In genomic region chr12:89756638-89757321, GRCh38 we compare ENCODE assay signal across 8 cellular contexts. TPM values are rescaled to one million over a fixed set of nuclear protein-coding genes. Genes with fewer than 3 reads are reported as not detected.
DNase-seq lines count a peak whose midpoint lies in the region; ATAC-seq, FAIRE-seq and TF ChIP-seq lines count a peak whose summit lies in the region.

No MANE protein-coding gene starts in this region.

- peak; percentile 89 for FAIRE-seq in astrocyte (lab: Jason Lieb, UNC)
- FAIRE-seq in kidney (lab: Jason Lieb, UNC), result no peak

- peak overlapping the region; percentile 84 for H3K27ac Mint-ChIP-seq in astrocyte (ENCODE audit: unreplicated experiment)
- H3K27ac Mint-ChIP-seq in memory B cell, result peak overlapping the region; percentile 94

- H4K20me1 ChIP-seq in astrocyte (ENCODE audit: insufficient read depth, low read length), result no peaks in the 10 kb centered on the region

- ATAC-seq in HG02610 (IDR thresholded peaks at IDR 0.05; ENCODE audit: unreplicated experiment), result peak; percentile 93
- peak; percentile 84 for ATAC-seq in memory B cell (ENCODE audit: low read depth)

- H3K36me3 ChIP-seq in astrocyte (ENCODE audit: insufficient read depth, low read length) (no peaks in the 10 kb centered on the region), kidney (ENCODE audit: control insufficient read depth in 1 of 2, insufficient read depth in 2 of 2, low read length in 2 of 2) (no peaks in the 10 kb centered on the region)

- no peaks in the 10 kb centered on the region for H3K79me2 ChIP-seq in astrocyte (ENCODE audit: insufficient read depth, low read length)

- H3K9me3 Mint-ChIP-seq in astrocyte (ENCODE audit: unreplicated experiment) (no peaks in the 10 kb centered on the region), memory B cell (peaks cover 10% of the 10 kb centered on the region)

- peaks cover 8% of the 10 kb centered on the region for H3K4me1 ChIP-seq in astrocyte (ENCODE audit: insufficient read depth, low read length)
- H3K4me1 ChIP-seq in kidney (ENCODE audit: control insufficient read depth in 1 of 2, insufficient read depth in 1 of 2, low read depth in 1 of 2, low read length in 2 of 2), result no peaks in the 10 kb centered on the region

- H3K4me1 Mint-ChIP-seq in astrocyte (ENCODE audit: low read depth, unreplicated experiment), result peaks cover 16% of the 10 kb centered on the region
- peaks cover 45% of the 10 kb centered on the region for H3K4me1 Mint-ChIP-seq in memory B cell

- H3K4me2 ChIP-seq in astrocyte (ENCODE audit: low read length), result peak overlapping the region; percentile 39

- no peak overlapping the region for H3K4me3 ChIP-seq in astrocyte (ENCODE audit: insufficient read depth, low read depth, low read length)
- no peak overlapping the region for H3K4me3 ChIP-seq in kidney (ENCODE audit: low read length in 2 of 2)

- H3K27me3 Mint-ChIP-seq in astrocyte (ENCODE audit: low read depth, unreplicated experiment) (no peaks in the 10 kb centered on the region), memory B cell (no peaks in the 10 kb centered on the region)

- H3K9ac ChIP-seq in astrocyte (ENCODE audit: low read length) (peak overlapping the region; percentile 13), kidney (ENCODE audit: low read length in 2 of 2) (no peak overlapping the region)

- no peaks in the 10 kb centered on the region for H3K36me3 Mint-ChIP-seq in astrocyte (ENCODE audit: low read depth, unreplicated experiment)
- H3K36me3 Mint-ChIP-seq in memory B cell, result peaks cover 2% of the 10 kb centered on the region

- no peak for TF ChIP-seq CTCF in astrocyte (IDR thresholded peaks at IDR 0.05; ENCODE audit: insufficient read depth, low read depth, low read length)
- no peak for TF ChIP-seq CTCF in kidney (IDR thresholded peaks at IDR 0.05; ENCODE audit: borderline replicate concordance, extremely low read depth, insufficient read depth)

- H3K27ac ChIP-seq in astrocyte (ENCODE audit: low read depth, low read length) (peak overlapping the region; percentile 61), kidney (ENCODE audit: low read depth in 2 of 2, low read length in 2 of 2) (no peak overlapping the region)

- H3K9me3 ChIP-seq in astrocyte (ENCODE audit: insufficient read depth, low read depth, low read length) (no peaks in the 10 kb centered on the region), kidney (ENCODE audit: control insufficient read depth in 1 of 2, low read length in 2 of 2) (no peaks in the 10 kb centered on the region)

- H3K27me3 ChIP-seq in astrocyte (ENCODE audit: insufficient read depth, low read length), result no peaks in the 10 kb centered on the region

- intact Hi-C loops in kidney (cut with DNase I) (no loop called here), posterior cingulate gyrus (cut with DNase I) (no loop called here)

- no peak overlapping the region for H3K4me3 Mint-ChIP-seq in astrocyte (ENCODE audit: unreplicated experiment)
- H3K4me3 Mint-ChIP-seq in memory B cell, result no peak overlapping the region

- H2AFZ ChIP-seq in astrocyte (ENCODE audit: low read depth, low read length), result no peak overlapping the region

- peak; percentile 24 for DNase-seq in stimulated activated CD4-positive, alpha-beta T cell treated with anti-CD3 and anti-CD28 coated beads, Interleukin-15, amount 100 ng/mL, for 24 hours
- DNase-seq in stimulated activated CD4-positive, alpha-beta T cell treated with anti-CD3 and anti-CD28 coated beads, Interleukin-4, amount 100 ng/mL, for 1 hour, result no peak
- DNase-seq in MV-4-11 (lab: John Stamatoyannopoulos, UW) (peak; percentile 100), astrocyte (ENCODE audit: low read depth) (peak; percentile 98), memory B cell (ENCODE audit: low spot score in 2 of 2) (peak in 1 of 2 donors; percentile 40), kidney (no peak), posterior cingulate gyrus (no peak)

RNA-seq across cellular contexts. Expression of gene ATP2B1, which starts 48.1 kb away (rescaled TPM):
- total RNA-seq in astrocyte (48.9 and 54.7 TPM in 2 replicates), kidney (53.4 TPM)
- polyA plus RNA-seq in kidney (ENCODE audit: insufficient read depth, low read depth, low replicate concordance), result 6.3 TPM

Comparison
In these comparisons a context has a peak if more than half of its experiments do, and no peak if none do; other contexts are left out.
1. DNase-seq: peak in stimulated activated CD4-positive, alpha-beta T cell treated with anti-CD3 and anti-CD28 coated beads, Interleukin-15, amount 100 ng/mL, for 24 hours (single experiment), MV-4-11 (single experiment) and astrocyte (single experiment); none in stimulated activated CD4-positive, alpha-beta T cell treated with anti-CD3 and anti-CD28 coated beads, Interleukin-4, amount 100 ng/mL, for 1 hour (single experiment), kidney (single experiment) and posterior cingulate gyrus (0 of 10).